ENCODE assay signal across 23 cellular contexts in the genomic region with DNA sequence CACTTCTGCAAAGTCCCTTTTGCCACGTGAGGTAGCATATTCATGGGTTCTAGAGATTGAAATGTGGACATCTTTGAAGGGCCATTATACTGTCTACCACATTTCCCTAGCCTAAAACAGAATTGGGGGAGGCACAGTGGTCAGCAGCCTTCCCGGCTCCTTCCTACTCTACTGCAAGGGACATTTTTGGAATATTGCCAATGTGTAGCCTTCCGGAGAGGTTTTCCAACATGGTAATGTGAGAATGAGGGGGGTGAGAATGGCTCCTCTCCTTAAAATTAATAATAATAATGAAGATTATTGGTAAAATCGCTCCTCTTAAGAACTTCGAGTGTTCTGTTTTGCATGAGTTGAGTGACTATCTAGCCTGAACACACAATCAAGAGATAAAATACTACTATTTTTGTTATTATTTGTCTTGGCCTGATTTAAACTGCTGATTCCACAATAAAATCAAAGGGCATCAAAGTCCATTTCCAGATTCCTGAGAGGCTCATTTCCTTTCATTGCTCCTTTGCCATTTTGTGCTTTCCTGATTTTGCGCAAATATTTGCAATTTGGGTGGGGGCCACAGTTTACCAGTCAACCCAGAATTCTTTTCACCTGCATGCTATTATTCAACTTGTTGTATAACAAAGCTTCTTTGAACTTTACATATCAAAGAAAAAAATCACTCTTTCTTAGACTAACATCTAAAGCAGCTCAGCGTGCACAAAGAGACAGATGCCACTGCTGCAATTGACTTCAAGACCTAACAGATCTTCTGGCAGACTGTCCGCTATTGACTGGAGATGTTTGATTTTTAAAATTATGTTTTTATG.
"Had no signal": no experiment of that assay in that cellular context is flagged by ENCODE, and none has a peak within 500 bp of the region (broad histone marks: within the 10 kb centered on the region; RNA-seq: fewer than 3 reads in every experiment).

No MANE protein-coding gene starts in this region.

- H3K4me3 ChIP-seq: ascending aorta, colonic mucosa, gastrocnemius medialis, left ventricle myocardium inferior, ovary, smooth muscle cell, upper lobe of right lung had no signal

- H3K36me3 ChIP-seq: ascending aorta, colonic mucosa, gastrocnemius medialis, left ventricle myocardium inferior, ovary, upper lobe of right lung had no signal

- H3K36me3 Mint-ChIP-seq: activated naive CD4-positive, alpha-beta T cell treated with anti-CD3 and anti-CD28 coated beads, Interleukin-2, amount 50 U/mL, for 24 hours; memory B cell; natural killer cell; stimulated activated effector memory CD8-positive, alpha-beta T cell treated with anti-CD3 and anti-CD28 coated beads, Interleukin-12 subunit alpha, Interleukin-12 subunit beta, amount 100 ng/mL, for 72 hours had no signal

- H3K27me3 ChIP-seq: ascending aorta, colonic mucosa, gastrocnemius medialis, ovary, upper lobe of right lung had no signal

- H3K27ac Mint-ChIP-seq: activated naive CD4-positive, alpha-beta T cell treated with anti-CD3 and anti-CD28 coated beads, Interleukin-2, amount 50 U/mL, for 24 hours; activated T-cell treated with anti-CD3 and anti-CD28 coated beads, Interleukin-2, amount 50 U/mL, for 72 hours; memory B cell; natural killer cell; stimulated activated effector memory CD8-positive, alpha-beta T cell treated with anti-CD3 and anti-CD28 coated beads, Interleukin-12 subunit alpha, Interleukin-12 subunit beta, amount 100 ng/mL, for 72 hours had no signal

- H3K4me3 Mint-ChIP-seq: activated naive CD4-positive, alpha-beta T cell treated with anti-CD3 and anti-CD28 coated beads, Interleukin-2, amount 50 U/mL, for 24 hours; activated T-cell treated with anti-CD3 and anti-CD28 coated beads, Interleukin-2, amount 50 U/mL, for 72 hours; central memory CD8-positive, alpha-beta T cell; memory B cell; natural killer cell; stimulated activated effector memory CD8-positive, alpha-beta T cell treated with anti-CD3 and anti-CD28 coated beads, Interleukin-12 subunit alpha, Interleukin-12 subunit beta, amount 100 ng/mL, for 72 hours had no signal

- H3K27ac ChIP-seq: ascending aorta, colonic mucosa, gastrocnemius medialis, left ventricle myocardium inferior, ovary, upper lobe of right lung, VCaP had no signal

- H3K27me3 Mint-ChIP-seq: activated naive CD4-positive, alpha-beta T cell treated with anti-CD3 and anti-CD28 coated beads, Interleukin-2, amount 50 U/mL, for 24 hours; central memory CD8-positive, alpha-beta T cell had no signal

- H3K4me1 ChIP-seq: ascending aorta, colonic mucosa, gastrocnemius medialis, upper lobe of right lung had no signal

- H3K9me3 Mint-ChIP-seq: activated naive CD4-positive, alpha-beta T cell treated with anti-CD3 and anti-CD28 coated beads, Interleukin-2, amount 50 U/mL, for 24 hours; memory B cell; natural killer cell had no signal

- ATAC-seq: activated T-cell treated with anti-CD3 and anti-CD28 coated beads, Interleukin-2, amount 50 U/mL, for 72 hours; gastrocnemius medialis; natural killer cell; sciatic nerve; stimulated activated effector memory CD8-positive, alpha-beta T cell treated with anti-CD3 and anti-CD28 coated beads, Interleukin-12 subunit alpha, Interleukin-12 subunit beta, amount 100 ng/mL, for 72 hours; upper lobe of right lung had no signal

- DNase-seq: activated CD4-positive, alpha-beta T cell treated with anti-CD3 and anti-CD28 coated beads, Interleukin-2, amount 50 U/mL, for 1 hour; activated CD4-positive, CD25-positive, alpha-beta regulatory T cell treated with anti-CD3 and anti-CD28 coated beads, Interleukin-2, amount 50 U/mL, for 72 hours; activated CD8-positive, alpha-beta memory T cell treated with anti-CD3 and anti-CD28 coated beads for 24 hours; activated CD8-positive, alpha-beta memory T cell treated with anti-CD3 and anti-CD28 coated beads, Interleukin-2, amount 50 U/mL, for 48 hours; activated gamma-delta T cell; activated T-cell treated with anti-CD3 and anti-CD28 coated beads, Interleukin-2, amount 50 U/mL, for 72 hours; colonic mucosa; gastrocnemius medialis; head of caudate nucleus; kidney; left ventricle myocardium inferior; natural killer cell; ovary; stimulated activated CD4-positive, alpha-beta T cell treated with anti-CD3 and anti-CD28 coated beads, Interleukin-4, amount 100 ng/mL, for 24 hours; upper lobe of right lung had no signal
